Comparison of ENCODE assay signal across 26 cellular contexts in genomic region chr20:59481082-59482018, GRCh38.
A peak's percentile ranks its signal among the peaks of the same experiment; 100 is the strongest.
DNase-seq lines count a peak whose midpoint lies in the region; ATAC-seq, FAIRE-seq and TF ChIP-seq lines count a peak whose summit lies in the region.
"Had no signal": no experiment of that assay in that cellular context is flagged by ENCODE, and none has a peak within 500 bp of the region (broad histone marks: within the 10 kb centered on the region; RNA-seq: fewer than 3 reads in every experiment).

No MANE protein-coding gene starts in this region.

- H2BK120ac ChIP-seq in H9 (ENCODE audit: low read depth, low read length, poor library complexity, severe bottlenecking), result no peak overlapping the region
- no peak overlapping the region for H2BK120ac ChIP-seq in H1 (replicated peaks; ENCODE audit: low read depth, low read length)

- H3K9me3 Mint-ChIP-seq in H9, result no peaks in the 10 kb centered on the region
- H3K9me3 Mint-ChIP-seq: CD8-positive, alpha-beta T cell; T-cell had no signal

- 59% methylated on average over 19 of the region's 20 CpGs for WGBS in SK-N-SH (ENCODE audit: low lambda C conversion rate)
- WGBS in H9 (ENCODE audit: extremely low coverage, insufficient read length, low lambda C conversion rate), result no CpG with 5 or more reads among the region's 20 CpGs
- 91% methylated on average over 19 of the region's 20 CpGs; no CpG with 5 or more reads in 1 of the 2 experiments for WGBS in H1 (ENCODE audit: extremely low coverage in 1 of 2, insufficient coverage in 1 of 2, insufficient read length in 1 of 2, insufficient replicate concordance in 2 of 2, low coverage in 1 of 2, low lambda C conversion rate in 2 of 2, missing lambda C conversion rate in 1 of 2), 2 experiments

- H3K9me3 ChIP-seq in SK-N-SH (no peaks in the 10 kb centered on the region), H9 (ENCODE audit: control insufficient read depth, low read depth, low read length) (no peaks in the 10 kb centered on the region), H1 (ENCODE audit: insufficient read depth in 2 of 2, low read depth in 1 of 2, low read length in 1 of 2) (no peaks in the 10 kb centered on the region)
- H3K9me3 ChIP-seq: HAP-1 had no signal

- H2AK5ac ChIP-seq in H9 (ENCODE audit: insufficient read length, low read length), result no peak overlapping the region
- H2AK5ac ChIP-seq in H1 (ENCODE audit: low read depth, low read length), result no peak overlapping the region

- H3K79me1 ChIP-seq in H9 (ENCODE audit: insufficient read depth, low read depth, low read length, poor library complexity, severe bottlenecking) (no peaks in the 10 kb centered on the region), H1 (ENCODE audit: low read depth, low read length) (no peaks in the 10 kb centered on the region)

- no peak overlapping the region for H3T11ph ChIP-seq in H9 (ENCODE audit: low read length)

- H3K14ac ChIP-seq in H9 (ENCODE audit: insufficient read depth, low read length), result peak overlapping the region; percentile 66; the same call in 1 of the 2 replicates
- H3K14ac ChIP-seq in H1 (ENCODE audit: insufficient read length), result no peak overlapping the region

- no peak for TF ChIP-seq RAD21 in SK-N-SH (IDR thresholded peaks at IDR 0.05; ENCODE audit: low read length)
- no peak for TF ChIP-seq RAD21 in H1 (IDR thresholded peaks at IDR 0.05 in 1 of 2, conservative IDR thresholded peaks at IDR 0.05 in 1 of 2; ENCODE audit: low read depth in 2 of 2, low read length in 2 of 2)

- no peak overlapping the region for H2BK12ac ChIP-seq in H9 (ENCODE audit: insufficient read length, low read depth, low read length)
- H2BK12ac ChIP-seq in H1 (ENCODE audit: low read depth, low read length), result no peak overlapping the region

- H4K20me1 ChIP-seq in SK-N-SH (ENCODE audit: insufficient read depth) (no peaks in the 10 kb centered on the region), H9 (ENCODE audit: control insufficient read depth, insufficient read depth, insufficient read length) (no peaks in the 10 kb centered on the region), H1 (replicated peaks in 1 of 2; ENCODE audit: control insufficient read depth in 1 of 2, insufficient read depth in 2 of 2, low read length in 2 of 2) (no peaks in the 10 kb centered on the region)

- in situ Hi-C loops in G401 (cut with HindIII; ENCODE audit: low sequenced_read_pairs), result no loop called here

- peaks cover 2 to 4% of the 10 kb centered on the region in 2 experiments; a peak in 2 of 4 replicates for H3K4me1 Mint-ChIP-seq in H9

- H2AFZ ChIP-seq in SK-N-SH (ENCODE audit: low read depth) (no peak overlapping the region), H9 (ENCODE audit: low read length) (no peak overlapping the region), H1 (ENCODE audit: low read length) (peak overlapping the region; percentile 10; the same call in 1 of the 2 replicates)

- H3K23me2 ChIP-seq in H9 (ENCODE audit: insufficient read length, low read depth, low read length, poor library complexity, severe bottlenecking), result no peaks in the 10 kb centered on the region
- H3K23me2 ChIP-seq in H1 (ENCODE audit: low read depth, low read length), result no peaks in the 10 kb centered on the region

- H3K18ac ChIP-seq in H9 (ENCODE audit: insufficient read length, low read depth, low read length) (no peak overlapping the region), H1 (ENCODE audit: extremely low read depth, low read length) (no peak overlapping the region)

- no peak overlapping the region for H3K27ac Mint-ChIP-seq in H9
- H3K27ac Mint-ChIP-seq: CD8-positive, alpha-beta T cell; HFFc6; IgD-negative memory B cell; T-cell had no signal

- TF ChIP-seq CTCF in SK-N-SH (IDR thresholded peaks at IDR 0.05) (no peak), H9 (conservative IDR thresholded peaks at IDR 0.05) (no peak), H1 (IDR thresholded peaks at IDR 0.05; ENCODE audit: control extremely low read depth in 1 of 3, insufficient read depth in 1 of 3, low read depth in 1 of 3, low read length in 3 of 3) (no peak), foreskin fibroblast (IDR thresholded peaks at IDR 0.05; ENCODE audit: low read depth, low read length) (no peak)

- H3K27me3 Mint-ChIP-seq in H9 (ENCODE audit: low read depth), result peaks cover 9% of the 10 kb centered on the region

- H3K4ac ChIP-seq in H9 (ENCODE audit: low read depth, low read length) (no peak overlapping the region), H1 (replicated peaks; ENCODE audit: insufficient read length, low read depth, low read length) (no peak overlapping the region)

- H2BK20ac ChIP-seq in H9 (ENCODE audit: low read depth, low read length, poor library complexity, severe bottlenecking), result no peak overlapping the region
- no peak overlapping the region for H2BK20ac ChIP-seq in H1 (ENCODE audit: low read length)

- no peaks in the 10 kb centered on the region; a peak in 1 of 4 replicates for H3K4me1 ChIP-seq in SK-N-SH (ENCODE audit: control insufficient read depth in 1 of 2, insufficient read depth in 2 of 2, low read depth in 1 of 2, low read length in 1 of 2)
- no peaks in the 10 kb centered on the region for H3K4me1 ChIP-seq in H9 (ENCODE audit: insufficient read depth, low read length)
- H3K4me1 ChIP-seq in H1 (replicated peaks in 1 of 4; ENCODE audit: control insufficient read depth in 3 of 4, insufficient read depth in 4 of 4, low read length in 3 of 4), result no peaks in the 10 kb centered on the region
- H3K4me1 ChIP-seq: A549, HAP-1 had no signal

- H3K27ac ChIP-seq in SK-N-SH (ENCODE audit: low read depth in 2 of 2, low read length in 1 of 2) (no peak overlapping the region), H9 (ENCODE audit: insufficient read length, low read depth, low read length) (no peak overlapping the region), H1 (ENCODE audit: low read depth, low read length) (no peak overlapping the region)
- H3K27ac ChIP-seq: A549, C4-2B had no signal

- H3K4me2 ChIP-seq in SK-N-SH, result no peak overlapping the region
- H3K4me2 ChIP-seq in H9 (ENCODE audit: insufficient read depth, insufficient read length, low read length), result no peak overlapping the region
- no peak overlapping the region for H3K4me2 ChIP-seq in H1 (ENCODE audit: insufficient read depth in 1 of 2, low read depth in 2 of 2, low read length in 2 of 2)
- H3K4me2 ChIP-seq: A549 had no signal

- no peak overlapping the region for H3K56ac ChIP-seq in H9 (ENCODE audit: insufficient read length, low read depth, low read length)
- no peak overlapping the region for H3K56ac ChIP-seq in H1 (replicated peaks; ENCODE audit: insufficient read length, low read depth, low read length)

- H4K5ac ChIP-seq in H9 (ENCODE audit: insufficient read length, low read depth, low read length) (no peak overlapping the region), H1 (ENCODE audit: insufficient read length, low read depth, low read length) (no peak overlapping the region)

- H3K27me3 ChIP-seq in SK-N-SH (ENCODE audit: insufficient read depth) (no peaks in the 10 kb centered on the region), H9 (ENCODE audit: insufficient read depth, low read length) (no peaks in the 10 kb centered on the region), H1 (replicated peaks in 1 of 4; ENCODE audit: control insufficient read depth in 3 of 4, extremely low read depth in 1 of 4, insufficient read depth in 3 of 4, low read length in 3 of 4) (no peaks in the 10 kb centered on the region)

- no peaks in the 10 kb centered on the region for H3F3A ChIP-seq in SK-N-SH (replicated peaks; ENCODE audit: insufficient read depth)

- H4K91ac ChIP-seq in H9 (ENCODE audit: insufficient read length, low read depth, low read length), result no peak overlapping the region
- no peak overlapping the region for H4K91ac ChIP-seq in H1 (replicated peaks; ENCODE audit: insufficient read length, low read length)

- no peak for ATAC-seq in SK-N-SH treated with all-trans-retinoic acid at 6 μM for 48 hours
- ATAC-seq: A549; CD8-positive, alpha-beta T cell; T-cell had no signal

- H3K4me3 Mint-ChIP-seq in H9, result no peak overlapping the region
- H3K4me3 Mint-ChIP-seq: CD8-positive, alpha-beta T cell; HFFc6; IgD-negative memory B cell; T-cell had no signal

- H2BK15ac ChIP-seq in H9 (ENCODE audit: low read depth, low read length) (no peak overlapping the region), H1 (ENCODE audit: low read length) (no peak overlapping the region)

- no peak for FAIRE-seq in H1 (lab: Jason Lieb, UNC)
- FAIRE-seq: G401.6, RCC 7860 had no signal

- no peaks in the 10 kb centered on the region for H3K9me2 ChIP-seq in SK-N-SH

- H3K4me3 ChIP-seq in SK-N-SH (ENCODE audit: low read depth in 2 of 2, low read length in 1 of 2) (no peak overlapping the region), H1 (ENCODE audit: extremely low read depth in 1 of 4, insufficient read depth in 2 of 4, low read depth in 3 of 4, low read length in 4 of 4) (no peak overlapping the region), foreskin fibroblast (ENCODE audit: low read depth in 1 of 2, low read length in 2 of 2) (no peak overlapping the region)
- H3K4me3 ChIP-seq: A549, HAP-1 had no signal

- TF ChIP-seq EP300 in SK-N-SH (IDR thresholded peaks at IDR 0.05; ENCODE audit: borderline replicate concordance in 1 of 2, low read depth in 1 of 2, low read length in 1 of 2), result no peak
- TF ChIP-seq EP300 in H1 (IDR thresholded peaks at IDR 0.05; ENCODE audit: borderline replicate concordance in 1 of 2, low read depth in 2 of 2, low read length in 2 of 2), result no peak

- H3K23ac ChIP-seq in H9 (ENCODE audit: insufficient read length, low read depth, low read length), result no peak overlapping the region
- H3K23ac ChIP-seq in H1 (ENCODE audit: insufficient read length), result no peak overlapping the region

- no peaks in the 10 kb centered on the region for H3K79me2 ChIP-seq in SK-N-SH (ENCODE audit: insufficient read depth)
- no peaks in the 10 kb centered on the region for H3K79me2 ChIP-seq in H9 (ENCODE audit: insufficient read depth, low read length)
- H3K79me2 ChIP-seq in H1 (ENCODE audit: control insufficient read depth in 1 of 2, insufficient read depth in 2 of 2, low read length in 2 of 2), result no peaks in the 10 kb centered on the region

- TF ChIP-seq POLR2A in H1 (IDR thresholded peaks at IDR 0.05; ENCODE audit: control extremely low read depth in 1 of 2, low read depth in 2 of 2, low read length in 2 of 2), result no peak

- no peaks in the 10 kb centered on the region for H3K36me3 Mint-ChIP-seq in H9 (ENCODE audit: insufficient read depth in 1 of 3, low read depth in 3 of 3)
- H3K36me3 Mint-ChIP-seq: CD8-positive, alpha-beta T cell; IgD-negative memory B cell; T-cell had no signal

- H4K8ac ChIP-seq in H9 (replicated peaks; ENCODE audit: insufficient read length, low read depth, low read length) (no peak overlapping the region), H1 (ENCODE audit: extremely low read depth, insufficient read depth, low read length) (no peak overlapping the region)

- POLR2A ChIA-PET in SK-N-SH (lab: Yijun Ruan, JAX), result no interaction called here
- POLR2A ChIA-PET in H1 (lab: Charles Lee; ENCODE audit: partially characterized antibody), result interaction anchor here (0.8 kb wide), 1 partner anchor 30 kb away, joined by 3 read pairs; no protein-coding TSS in a partner anchor

- DNase-seq in SK-N-SH, result peak; percentile 10
- DNase-seq in H9, result no peak
- no peak for DNase-seq in H1 (ENCODE audit: low read depth in 1 of 2, low spot score in 2 of 2)
- no peak for DNase-seq in foreskin fibroblast
- no peak for DNase-seq in G401 (ENCODE audit: low spot score)
- DNase-seq in activated gamma-delta T cell (lab: John Stamatoyannopoulos, UW), result no peak
- DNase-seq: AML-193; CD8-positive, alpha-beta T cell; DMS53; HFFc6; Karpas-422; NCI-H1105; NCI-H1436 treated with DMSO at 0.1 percent for 48 hours; NCI-H187 treated with DMSO at 0.1 percent for 48 hours; NCI-H2171 treated with DMSO at 0.1 percent for 48 hours; NCI-H345; NCI-H510A treated with DMSO at 0.1 percent for 48 hours; NCI-H774; T-cell had no signal

- H2BK5ac ChIP-seq in H9 (ENCODE audit: insufficient read length, low read length) (no peak overlapping the region), H1 (ENCODE audit: low read depth, low read length) (no peak overlapping the region)

- H3K36me3 ChIP-seq in SK-N-SH (replicated peaks in 1 of 2; ENCODE audit: control insufficient read depth in 1 of 2, insufficient read depth in 2 of 2, low read length in 1 of 2) (no peaks in the 10 kb centered on the region), H1 (ENCODE audit: control insufficient read depth in 2 of 4, insufficient read depth in 4 of 4, low read length in 3 of 4) (no peaks in the 10 kb centered on the region)
- H3K36me3 ChIP-seq: HAP-1 had no signal

- CTCF ChIA-PET in SK-N-SH (lab: Yijun Ruan, JAX), result interaction anchor here (1.6 to 4.0 kb wide), 2 partner anchors 15 to 45 kb away, joined by 4 to 23 read pairs; no protein-coding TSS in a partner anchor
- CTCF ChIA-PET in H1 (lab: Charles Lee; ENCODE audit: partially characterized antibody), result interaction anchor here (1.6 to 2.2 kb wide), 2 partner anchors 14 to 25 kb away, joined by 5 to 6 read pairs; no protein-coding TSS in a partner anchor

- H3K9ac ChIP-seq in SK-N-SH (no peak overlapping the region), H9 (ENCODE audit: extremely low read depth, insufficient read length, low read length) (no peak overlapping the region), H1 (replicated peaks in 1 of 4; ENCODE audit: extremely low read depth in 1 of 4, low read depth in 3 of 4, low read length in 3 of 4) (no peak overlapping the region)
